29 cellular contexts compared by ENCODE assay signal in genomic region chr2:132721938-132722337, GRCh38. TPM values are rescaled to one million over a fixed set of nuclear protein-coding genes. Genes with fewer than 3 reads are reported as not detected.
"Had no signal": no experiment of that assay in that cellular context is flagged by ENCODE, and none has a peak within 500 bp of the region (broad histone marks: within the 10 kb centered on the region; RNA-seq: fewer than 3 reads in every experiment).

No MANE protein-coding gene starts in this region.

- H3K4me3 ChIP-seq: dorsolateral prefrontal cortex, gastrocnemius medialis, lung, mucosa of descending colon, pancreas, stomach, testis, tibial artery had no signal

- H3K4me3 Mint-ChIP-seq: endodermal cell; mesothelial cell of epicardium; naive B cell; natural killer cell treated with Interleukin-12 subunit alpha and Interleukin-12 subunit beta and Interleukin-15 and Interleukin-18, amount 100 ng/mL, for 72 hours; neural crest cell; stimulated activated effector memory CD8-positive, alpha-beta T cell treated with anti-CD3 and anti-CD28 coated beads, Interleukin-12 subunit alpha, Interleukin-12 subunit beta, amount 100 ng/mL, for 72 hours; type B pancreatic cell had no signal

- H3K36me3 ChIP-seq: gastrocnemius medialis, neutrophil, pancreas, stomach, tibial artery had no signal

- H3K27ac Mint-ChIP-seq: endodermal cell; mesothelial cell of epicardium; naive B cell; natural killer cell treated with Interleukin-12 subunit alpha and Interleukin-12 subunit beta and Interleukin-15 and Interleukin-18, amount 100 ng/mL, for 72 hours; progenitor cell of endocrine pancreas; stimulated activated effector memory CD8-positive, alpha-beta T cell treated with anti-CD3 and anti-CD28 coated beads, Interleukin-12 subunit alpha, Interleukin-12 subunit beta, amount 100 ng/mL, for 72 hours; type B pancreatic cell had no signal

- H3K36me3 Mint-ChIP-seq: mesothelial cell of epicardium; naive B cell; natural killer cell treated with Interleukin-12 subunit alpha and Interleukin-12 subunit beta and Interleukin-15 and Interleukin-18, amount 100 ng/mL, for 72 hours; stimulated activated effector memory CD8-positive, alpha-beta T cell treated with anti-CD3 and anti-CD28 coated beads, Interleukin-12 subunit alpha, Interleukin-12 subunit beta, amount 100 ng/mL, for 72 hours; type B pancreatic cell had no signal

- H3K9me3 Mint-ChIP-seq: endodermal cell, mesothelial cell of epicardium, neural crest cell, type B pancreatic cell had no signal

- H3K4me1 ChIP-seq: gastrocnemius medialis, pancreas, stomach, testis, tibial artery had no signal

- H3K9me3 ChIP-seq: gastrocnemius medialis, mucosa of descending colon, neutrophil, pancreas, stomach, testis, tibial artery had no signal

- FAIRE-seq: kidney, pancreas had no signal

- H3K4me1 Mint-ChIP-seq: endodermal cell; mesothelial cell of epicardium; naive B cell; neural crest cell; stimulated activated effector memory CD8-positive, alpha-beta T cell treated with anti-CD3 and anti-CD28 coated beads, Interleukin-12 subunit alpha, Interleukin-12 subunit beta, amount 100 ng/mL, for 72 hours had no signal

- ATAC-seq: esophagus mucosa; gastrocnemius medialis; left lobe of liver; mucosa of descending colon; natural killer cell treated with Interleukin-12 subunit alpha and Interleukin-12 subunit beta and Interleukin-15 and Interleukin-18, amount 100 ng/mL, for 72 hours; pancreas; sciatic nerve; stimulated activated effector memory CD8-positive, alpha-beta T cell treated with anti-CD3 and anti-CD28 coated beads, Interleukin-12 subunit alpha, Interleukin-12 subunit beta, amount 100 ng/mL, for 72 hours had no signal

- H3K27me3 Mint-ChIP-seq: naive B cell; natural killer cell treated with Interleukin-12 subunit alpha and Interleukin-12 subunit beta and Interleukin-15 and Interleukin-18, amount 100 ng/mL, for 72 hours; type B pancreatic cell had no signal

- DNase-seq: dorsolateral prefrontal cortex; effector CD4-positive, alpha-beta T cell; endodermal cell; foreskin fibroblast; gastrocnemius medialis; head of caudate nucleus; kidney; mesenchymal stem cell; mucosa of descending colon; naive B cell; pancreas; stimulated activated CD4-positive, alpha-beta T cell treated with anti-CD3 and anti-CD28 coated beads, Interleukin-2, amount 100 ng/mL, for 24 hours; stimulated activated CD4-positive, alpha-beta T cell treated with anti-CD3 and anti-CD28 coated beads, Interleukin-4, amount 100 ng/mL, for 24 hours; stimulated activated naive CD4-positive, alpha-beta T cell treated with Interleukin-2 at 50 U/mL for 16 hours; stomach; testis; tibial artery had no signal

- H3K27me3 ChIP-seq: gastrocnemius medialis, neutrophil, pancreas, stomach, testis, tibial artery had no signal

- H3K27ac ChIP-seq: dorsolateral prefrontal cortex, epithelial cell of prostate, gastrocnemius medialis, neutrophil, pancreas, stomach, testis, tibial artery had no signal

RNA-seq across cellular contexts. Expression of gene LYPD1, which starts 51.9 kb away (rescaled TPM):
- total RNA-seq: natural killer cell treated with Interleukin-12 subunit alpha and Interleukin-12 subunit beta and Interleukin-15 and Interleukin-18, amount 100 ng/mL, for 72 hours had no signal
